In the genomic region with DNA sequence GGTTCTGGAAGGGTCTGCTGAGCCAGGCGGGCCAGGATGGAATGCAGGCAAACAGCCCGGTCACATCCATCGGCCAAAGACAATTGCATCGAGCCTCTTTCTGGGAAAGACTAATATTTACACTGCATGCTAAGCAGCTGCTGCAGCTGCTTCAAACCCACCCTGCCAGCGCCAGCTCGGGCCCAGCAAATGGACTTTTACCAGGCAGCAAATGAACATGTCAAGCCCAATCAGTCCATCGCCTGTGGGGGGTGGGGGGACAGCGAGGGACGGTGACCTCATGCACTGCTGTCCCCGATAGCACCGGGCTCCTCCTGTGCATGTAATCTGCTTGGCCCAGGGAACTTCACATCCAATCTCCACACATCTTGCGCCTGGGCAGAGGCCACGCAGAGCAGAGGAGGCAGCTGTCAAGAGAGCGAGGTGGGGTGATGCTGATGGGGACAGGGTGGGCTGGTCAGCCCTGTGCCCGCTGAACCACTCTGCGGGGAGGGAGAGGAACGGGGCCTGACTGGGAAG, we compare ENCODE assay signal across 11 cellular contexts. TPM values are rescaled to one million over a fixed set of nuclear protein-coding genes. Genes with fewer than 3 reads are reported as not detected.
DNase-seq lines count a peak whose midpoint lies in the region; ATAC-seq lines count a peak whose summit lies in the region.
"Had no signal": no experiment of that assay in that cellular context is flagged by ENCODE, and none has a peak within 500 bp of the region (broad histone marks: within the 10 kb centered on the region; RNA-seq: fewer than 3 reads in every experiment).

No MANE protein-coding gene starts in this region.

- in situ Hi-C loops in HAP-1 (cut with MboI; ENCODE audit: low sequenced_read_pairs): no loop called here

- H3K27ac ChIP-seq in substantia nigra (ENCODE audit: low read depth, low read length, poor library complexity, severe bottlenecking): peak overlapping the region; percentile 78

- no peaks in the 10 kb centered on the region for H3K9me3 ChIP-seq in HAP-1

- intact Hi-C loops in left colon (cut with DNase I, micrococcal nuclease): no loop called here

- H3K36me3 ChIP-seq in HAP-1 (replicated peaks): no peaks in the 10 kb centered on the region

- 0 out of 2 replicates have a peak, but pooled peaks cover 6% of the 10 kb centered on the region for H3K27me3 ChIP-seq in HAP-1 (ENCODE audit: low read depth)

- H3K4me1 ChIP-seq in HAP-1: no peaks in the 10 kb centered on the region

- no peak overlapping the region for H3K4me3 ChIP-seq in HAP-1

- ATAC-seq in left colon: peak; percentile 72
- no peak for ATAC-seq in HG02970 (IDR thresholded peaks at IDR 0.05; ENCODE audit: low FRiP score, unreplicated experiment)

- DNase-seq in NCI-H1436 (lab: John Stamatoyannopoulos, UW) (peak; percentile 50), OCI-M1 (lab: John Stamatoyannopoulos, UW) (peak; percentile 9), left colon (peak; percentile 30 to 38), substantia nigra (lab: John Stamatoyannopoulos, UW) (peak in 38 of 49 donors; percentile 16 to 76 (median 42)), HAP-1 (ENCODE audit: low spot score in 2 of 2) (no peak), COLO829 (ENCODE audit: low spot score) (no peak), RPMI8226 (no peak)
- DNase-seq: activated CD4-positive, alpha-beta T cell treated with anti-CD3 and anti-CD28 coated beads, Interleukin-2, amount 50 U/mL, for 4 hours had no signal

RNA-seq across cellular contexts. Expression of gene CDH5, which starts 39.4 kb away (rescaled TPM):
- 1 to 10 TPM; 7.7 to 9.9 TPM for total RNA-seq in left colon
- total RNA-seq: HT-29, NCI-H460 had no signal

Comparison
In these comparisons a context has a peak if more than half of its experiments do, and no peak if none do; other contexts are left out.
1. DNase-seq: peak in NCI-H1436 (single experiment), OCI-M1 (single experiment), left colon (2 of 2) and substantia nigra (38 of 49); none in HAP-1 (0 of 2), COLO829 (single experiment) and RPMI8226 (single experiment).